ENCODE assay signal across 9 cellular contexts in the genomic region with DNA sequence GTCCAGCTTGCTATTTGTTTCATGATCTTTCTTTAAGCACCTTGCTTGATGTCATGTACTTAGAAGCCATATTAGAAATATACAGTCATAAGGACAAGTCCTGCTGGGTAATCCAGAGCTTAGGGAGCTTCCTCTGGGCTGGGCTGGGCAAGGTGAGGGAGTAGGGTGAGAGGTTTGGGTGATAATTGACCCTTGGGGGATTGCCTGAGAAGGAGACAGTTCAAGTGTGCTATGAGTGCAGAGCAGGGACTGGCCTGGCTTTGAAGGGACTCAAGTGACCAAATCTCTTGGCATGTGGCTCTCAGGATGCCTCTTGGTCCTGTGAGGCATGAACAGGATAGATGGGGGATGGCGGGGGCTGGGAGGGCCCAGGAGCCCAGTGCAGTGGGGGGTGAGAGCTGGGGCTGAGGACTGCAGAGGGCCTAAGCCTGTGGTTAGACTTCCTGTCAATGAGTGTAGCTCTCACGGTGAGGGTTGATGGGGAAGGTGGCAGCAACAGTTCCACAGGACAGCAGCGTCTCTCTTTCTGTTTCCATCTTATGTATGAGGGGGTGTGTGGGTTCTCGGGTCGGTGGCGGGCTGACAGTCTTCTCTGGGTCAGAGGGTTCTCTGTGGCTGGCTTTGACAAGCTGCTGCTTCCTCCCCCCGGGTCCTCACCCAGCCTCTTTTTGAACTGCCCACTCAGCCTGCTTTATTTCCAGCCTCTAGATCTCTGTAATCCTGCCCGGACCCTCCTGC. TPM values are rescaled to one million over a fixed set of nuclear protein-coding genes. Genes with fewer than 3 reads are reported as not detected.
DNase-seq lines count a peak whose midpoint lies in the region; ATAC-seq and TF ChIP-seq lines count a peak whose summit lies in the region.
"Had no signal": no experiment of that assay in that cellular context is flagged by ENCODE, and none has a peak within 500 bp of the region (broad histone marks: within the 10 kb centered on the region; RNA-seq: fewer than 3 reads in every experiment).

No MANE protein-coding gene starts in this region.

- H3K4me3 ChIP-seq in Karpas-422 (ENCODE audit: low read length): no peak overlapping the region
- no peak overlapping the region for H3K4me3 ChIP-seq in GM23248

- H3K36me3 ChIP-seq in Karpas-422 (ENCODE audit: insufficient read depth, low read length) (no peaks in the 10 kb centered on the region), GM23248 (ENCODE audit: low read depth) (no peaks in the 10 kb centered on the region)

- no peak overlapping the region for H2AFZ ChIP-seq in Karpas-422 (ENCODE audit: low read length)
- H2AFZ ChIP-seq in GM23248: no peak overlapping the region

- H3K27me3 Mint-ChIP-seq in natural killer cell treated with Interleukin-12 subunit alpha and Interleukin-12 subunit beta and Interleukin-15 and Interleukin-18, amount 100 ng/mL, for 72 hours: no peaks in the 10 kb centered on the region

- H3K9me3 ChIP-seq in Karpas-422 (ENCODE audit: low read length) (no peaks in the 10 kb centered on the region), GM23248 (ENCODE audit: low read depth) (no peaks in the 10 kb centered on the region)

- H3K4me1 ChIP-seq in Karpas-422 (ENCODE audit: low read length) (peaks cover 16% of the 10 kb centered on the region), GM23248 (ENCODE audit: insufficient read depth) (peaks cover 12% of the 10 kb centered on the region)

- WGBS in GM23248 (ENCODE audit: low coverage in 1 of 2, low lambda C conversion rate in 2 of 2, missing lambda C conversion rate in 2 of 2), 2 experiments: 81 to 86% methylated on average over 7 to 8 of the region's 8 CpGs

- H3K9ac ChIP-seq in Karpas-422 (ENCODE audit: low read length) (no peak overlapping the region), GM23248 (no peak overlapping the region)

- H3K27me3 ChIP-seq in Karpas-422 (ENCODE audit: low read length) (no peaks in the 10 kb centered on the region), GM23248 (replicated peaks; ENCODE audit: insufficient read depth) (no peaks in the 10 kb centered on the region)

- H3K36me3 Mint-ChIP-seq in natural killer cell treated with Interleukin-12 subunit alpha and Interleukin-12 subunit beta and Interleukin-15 and Interleukin-18, amount 100 ng/mL, for 72 hours: peaks cover 10% of the 10 kb centered on the region

- peak overlapping the region; percentile 96 for H3K4me3 Mint-ChIP-seq in natural killer cell treated with Interleukin-12 subunit alpha and Interleukin-12 subunit beta and Interleukin-15 and Interleukin-18, amount 100 ng/mL, for 72 hours

- H3K4me2 ChIP-seq in Karpas-422 (ENCODE audit: low read depth, low read length, poor library complexity, severe bottlenecking) (no peak overlapping the region), GM23248 (ENCODE audit: unreplicated experiment) (no peak overlapping the region)

- H3K9me2 ChIP-seq in Karpas-422 (replicated peaks; ENCODE audit: insufficient read depth, low read length) (no peaks in the 10 kb centered on the region), GM23248 (ENCODE audit: insufficient read depth) (no peaks in the 10 kb centered on the region)

- peak overlapping the region; percentile 95 to 97 for H3K27ac Mint-ChIP-seq in natural killer cell treated with Interleukin-12 subunit alpha and Interleukin-12 subunit beta and Interleukin-15 and Interleukin-18, amount 100 ng/mL, for 72 hours

- peaks cover 69 to 82% of the 10 kb centered on the region in 2 donors for H3K4me1 Mint-ChIP-seq in natural killer cell treated with Interleukin-12 subunit alpha and Interleukin-12 subunit beta and Interleukin-15 and Interleukin-18, amount 100 ng/mL, for 72 hours (ENCODE audit: low read depth in 2 of 2)

- in situ Hi-C loops in GM23248 (cut with MboI): no loop called here

- ATAC-seq in GM21786 (IDR thresholded peaks at IDR 0.05; ENCODE audit: unreplicated experiment): peak; percentile 87
- peak; percentile 93 to 94 for ATAC-seq in natural killer cell treated with Interleukin-12 subunit alpha and Interleukin-12 subunit beta and Interleukin-15 and Interleukin-18, amount 100 ng/mL, for 72 hours
- ATAC-seq: HCT116 had no signal

- no peaks in the 10 kb centered on the region for H3K9me3 Mint-ChIP-seq in natural killer cell treated with Interleukin-12 subunit alpha and Interleukin-12 subunit beta and Interleukin-15 and Interleukin-18, amount 100 ng/mL, for 72 hours

- H3F3A ChIP-seq in GM23248 (ENCODE audit: insufficient read depth): no peaks in the 10 kb centered on the region

- H4K20me1 ChIP-seq in Karpas-422 (ENCODE audit: insufficient read depth, low read depth, low read length) (no peaks in the 10 kb centered on the region), GM23248 (ENCODE audit: insufficient read depth) (no peaks in the 10 kb centered on the region)

- H3K79me2 ChIP-seq in Karpas-422 (ENCODE audit: low read length) (no peaks in the 10 kb centered on the region), GM23248 (ENCODE audit: insufficient read depth) (no peaks in the 10 kb centered on the region)

- DNase-seq in GM10266 (ENCODE audit: extremely low spot score) (peak; percentile 83), NAMALWA (ENCODE audit: low spot score) (peak; percentile 46), Karpas-422 (no peak), GM23248 (no peak), dermis blood vessel endothelial cell (no peak)
- peak; percentile 80 to 86 for DNase-seq in activated T-cell treated with anti-CD3 and anti-CD28 coated beads, Interleukin-2, amount 50 U/mL, for 48 hours
- DNase-seq in natural killer cell treated with Interleukin-12 subunit alpha and Interleukin-12 subunit beta and Interleukin-15 and Interleukin-18, amount 100 ng/mL, for 72 hours (ENCODE audit: low spot score): peak; percentile 96

- no peak overlapping the region for H3K27ac ChIP-seq in Karpas-422 (ENCODE audit: low read length)
- H3K27ac ChIP-seq in GM23248: no peak overlapping the region

- TF ChIP-seq CTCF in GM10266 (IDR thresholded peaks at IDR 0.05; ENCODE audit: control insufficient read depth, insufficient read depth, low read depth, missing control alignments): no peak

RNA-seq across cellular contexts. Expression of a gene that starts 53.5 kb away (rescaled TPM):
- 100 to 1,000 TPM in 1 of 2 donors, 10 to 100 TPM in 1; 71.7 to 144 TPM for total RNA-seq in natural killer cell treated with Interleukin-12 subunit alpha and Interleukin-12 subunit beta and Interleukin-15 and Interleukin-18, amount 100 ng/mL, for 72 hours
- total RNA-seq in Karpas-422 (2014; rRNA removed; shearing (Covaris generic); ENCODE audit: low replicate concordance): 1.3 and 5.0 TPM in 2 replicates
- 44.5 and 58.0 TPM in 2 replicates for total RNA-seq in GM23248 (2014; rRNA removed; shearing (Covaris generic))
- 48.6 and 54.8 TPM in 2 replicates for polyA plus RNA-seq in GM23248 (2016; fragmentation: Nextera tagmentation; extraction: Ambion mirVana)
- 294 and 415 TPM in 2 replicates for total RNA-seq in dermis blood vessel endothelial cell

Comparison
In these comparisons a context has a peak if more than half of its experiments do, and no peak if none do; other contexts are left out.
1. DNase-seq: peak in GM10266 (single experiment), NAMALWA (single experiment), activated T-cell treated with anti-CD3 and anti-CD28 coated beads, Interleukin-2, amount 50 U/mL, for 48 hours (2 of 2) and natural killer cell treated with Interleukin-12 subunit alpha and Interleukin-12 subunit beta and Interleukin-15 and Interleukin-18, amount 100 ng/mL, for 72 hours (single experiment); none in Karpas-422 (single experiment), GM23248 (single experiment) and dermis blood vessel endothelial cell (single experiment).